In the genomic region with DNA sequence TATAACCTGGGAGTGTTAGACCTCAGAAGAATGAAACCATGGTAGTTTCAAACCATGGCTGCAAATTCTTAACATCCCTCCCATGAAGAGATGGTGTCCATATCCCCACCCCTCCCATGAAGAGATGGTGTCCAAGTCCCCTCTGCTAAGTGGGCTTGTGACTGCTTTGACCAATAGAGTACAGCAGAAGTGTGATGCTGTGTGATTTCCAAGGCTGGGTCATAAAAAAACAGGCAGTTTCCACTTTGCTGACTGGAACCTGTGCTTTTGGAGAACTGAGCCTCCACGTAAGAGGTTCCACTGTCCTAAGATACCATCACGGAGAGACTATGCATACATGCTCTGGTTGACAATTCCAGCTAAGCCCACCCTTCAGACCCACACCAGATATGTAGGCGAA, we compare ENCODE assay signal across 7 cellular contexts.
"Had no signal": no experiment of that assay in that cellular context is flagged by ENCODE, and none has a peak within 500 bp of the region (broad histone marks: within the 10 kb centered on the region; RNA-seq: fewer than 3 reads in every experiment).

No MANE protein-coding gene starts in this region.

- DNase-seq: IMR-90, KBM-7, KG1 had no signal

- H3K4me1 Mint-ChIP-seq: IgD-negative memory B cell had no signal

- H3K4me3 ChIP-seq: K562 had no signal

- H3K36me3 Mint-ChIP-seq: IgD-negative memory B cell had no signal

- H3K4me3 Mint-ChIP-seq: IgD-negative memory B cell had no signal

- H3K27ac Mint-ChIP-seq: IgD-negative memory B cell had no signal

- ATAC-seq: HepG2, K562 had no signal

- H3K27ac ChIP-seq: HL-60 had no signal
